27 cellular contexts compared by ENCODE assay signal in genomic region chr21:46158666-46159300, GRCh38. TPM values are rescaled to one million over a fixed set of nuclear protein-coding genes. Genes with fewer than 3 reads are reported as not detected.
DNase-seq lines count a peak whose midpoint lies in the region; ATAC-seq and TF ChIP-seq lines count a peak whose summit lies in the region.
"Had no signal": no experiment of that assay in that cellular context is flagged by ENCODE, and none has a peak within 500 bp of the region (broad histone marks: within the 10 kb centered on the region; RNA-seq: fewer than 3 reads in every experiment).

No MANE protein-coding gene starts in this region.

- intact Hi-C loops in heart left ventricle (cut with DNase I) = loop anchor here in 3 of 10 donors (5.0 to 10.0 kb wide), 3 partner anchors 64 to 86 kb away; partner anchors contain the start of gene LSS (in 1 of the 3)
- intact Hi-C loops in heart right ventricle (cut with DNase I) = loop anchor here in 2 of 10 donors (10.0 kb wide), 1 partner anchor 56 kb away; no protein-coding TSS in a partner anchor
- intact Hi-C loops in upper lobe of right lung (cut with DNase I) = no loop called here

- no peak overlapping the region for H3K4me2 ChIP-seq in neural progenitor cell
- no peak overlapping the region for H3K4me2 ChIP-seq in MM.1S (ENCODE audit: low read depth, low read length)
- H3K4me2 ChIP-seq: smooth muscle cell had no signal

- H3K27me3 ChIP-seq in heart left ventricle (peaks cover 0 to 9% (median 0%) of the 10 kb centered on the region in 9 donors), heart right ventricle (no peaks in the 10 kb centered on the region), RWPE2 (ENCODE audit: insufficient read depth, poor library complexity, severe bottlenecking) (no peaks in the 10 kb centered on the region), neural progenitor cell (no peaks in the 10 kb centered on the region), upper lobe of right lung (no peaks in the 10 kb centered on the region), MM.1S (replicated peaks; ENCODE audit: insufficient read depth, low read length) (no peaks in the 10 kb centered on the region)
- H3K27me3 ChIP-seq: ascending aorta, cardiac muscle cell, pancreas had no signal

- H3K27ac ChIP-seq in heart left ventricle = no peak overlapping the region
- H3K27ac ChIP-seq in heart right ventricle = no peak overlapping the region
- H3K27ac ChIP-seq in RWPE2 (ENCODE audit: poor library complexity, severe bottlenecking) = no peak overlapping the region
- no peak overlapping the region for H3K27ac ChIP-seq in neural progenitor cell
- no peak overlapping the region for H3K27ac ChIP-seq in upper lobe of right lung
- no peak overlapping the region for H3K27ac ChIP-seq in MM.1S (ENCODE audit: low read length)
- H3K27ac ChIP-seq: ascending aorta, cardiac muscle cell, lower lobe of right lung, pancreas had no signal

- peaks cover 0 to 3% (median under 1%) of the 10 kb centered on the region in 12 donors for H3K4me1 ChIP-seq in heart left ventricle
- H3K4me1 ChIP-seq in heart right ventricle = peaks cover 0 to 1% (median 0%) of the 10 kb centered on the region in 9 donors
- H3K4me1 ChIP-seq in RWPE2 (ENCODE audit: insufficient read depth, poor library complexity, severe bottlenecking) = no peaks in the 10 kb centered on the region
- H3K4me1 ChIP-seq in neural progenitor cell = peaks cover under 1% of the 10 kb centered on the region
- peaks cover under 1% of the 10 kb centered on the region for H3K4me1 ChIP-seq in upper lobe of right lung
- H3K4me1 ChIP-seq in MM.1S (ENCODE audit: low read length) = no peaks in the 10 kb centered on the region
- H3K4me1 ChIP-seq: ascending aorta, lower lobe of right lung, pancreas had no signal

- H3K4me1 Mint-ChIP-seq in neural progenitor cell = peaks cover 9% of the 10 kb centered on the region
- H3K4me1 Mint-ChIP-seq: CD8-positive, alpha-beta memory T cell had no signal

- no peak overlapping the region for H3K9ac ChIP-seq in neural progenitor cell
- H3K9ac ChIP-seq in MM.1S (ENCODE audit: low read length) = no peak overlapping the region

- no peaks in the 10 kb centered on the region for H3K79me2 ChIP-seq in neural progenitor cell (ENCODE audit: low read depth)
- no peaks in the 10 kb centered on the region for H3K79me2 ChIP-seq in MM.1S (ENCODE audit: low read length)

- ATAC-seq in heart left ventricle (no peak), heart right ventricle (no peak), RWPE2 (ENCODE audit: low read depth) (no peak), upper lobe of right lung (no peak)
- ATAC-seq: activated CD8-positive, alpha-beta T cell treated with anti-CD3 and anti-CD28 coated beads for 36 hours; effector memory CD8-positive, alpha-beta T cell; lower lobe of right lung; naive thymus-derived CD4-positive, alpha-beta T cell; pancreas; T-helper 17 cell had no signal

- H3K4me3 Mint-ChIP-seq in neural progenitor cell = no peak overlapping the region
- H3K4me3 Mint-ChIP-seq: activated CD8-positive, alpha-beta T cell treated with anti-CD3 and anti-CD28 coated beads for 36 hours; CD8-positive, alpha-beta memory T cell; effector memory CD8-positive, alpha-beta T cell; stimulated activated naive CD8-positive, alpha-beta T cell treated with anti-CD3 and anti-CD28 coated beads, Interleukin-15, Interleukin-2, amounts not matched to agents 100 ng/mL and 50 ng/mL, for 24 hours; T-helper 17 cell had no signal

- H3F3A ChIP-seq in neural progenitor cell (ENCODE audit: low read depth) (peaks cover 3% of the 10 kb centered on the region), MM.1S (ENCODE audit: insufficient read depth, low read length) (no peaks in the 10 kb centered on the region; the same call in 1 of the 2 replicates)

- H3K27ac Mint-ChIP-seq in neural progenitor cell = peak overlapping the region; percentile 74
- H3K27ac Mint-ChIP-seq: activated CD8-positive, alpha-beta T cell treated with anti-CD3 and anti-CD28 coated beads for 36 hours; stimulated activated naive CD8-positive, alpha-beta T cell treated with anti-CD3 and anti-CD28 coated beads, Interleukin-15, Interleukin-2, amounts not matched to agents 100 ng/mL and 50 ng/mL, for 24 hours; T-helper 17 cell had no signal

- no peaks in the 10 kb centered on the region for H3K9me2 ChIP-seq in MM.1S (replicated peaks; ENCODE audit: insufficient read depth, low read length)

- H3K36me3 ChIP-seq in heart left ventricle = peaks cover 0 to 9% (median 0%) of the 10 kb centered on the region in 9 donors
- peaks cover 0 to 6% (median 0%) of the 10 kb centered on the region in 9 donors for H3K36me3 ChIP-seq in heart right ventricle
- H3K36me3 ChIP-seq in RWPE2 (ENCODE audit: low read depth) = 0 out of 2 replicates have a peak, but pooled peaks cover 2% of the 10 kb centered on the region
- no peaks in the 10 kb centered on the region for H3K36me3 ChIP-seq in neural progenitor cell
- no peaks in the 10 kb centered on the region for H3K36me3 ChIP-seq in upper lobe of right lung
- H3K36me3 ChIP-seq in MM.1S (replicated peaks; ENCODE audit: insufficient read depth, low read length) = no peaks in the 10 kb centered on the region
- H3K36me3 ChIP-seq: cardiac muscle cell, lower lobe of right lung, pancreas had no signal

- H3K4me3 ChIP-seq in heart left ventricle = no peak overlapping the region
- no peak overlapping the region for H3K4me3 ChIP-seq in heart right ventricle
- H3K4me3 ChIP-seq in RWPE2 (ENCODE audit: severe bottlenecking) = no peak overlapping the region
- H3K4me3 ChIP-seq in neural progenitor cell = no peak overlapping the region
- H3K4me3 ChIP-seq in upper lobe of right lung = no peak overlapping the region
- H3K4me3 ChIP-seq in MM.1S (ENCODE audit: low read length) = no peak overlapping the region
- H3K4me3 ChIP-seq: ascending aorta, cardiac muscle cell, lower lobe of right lung, pancreas, smooth muscle cell had no signal

- WGBS in heart left ventricle, 4 donors = 90 to 95% (median 93%) methylated on average over 9 to 10 of the region's 10 CpGs
- 91 to 93% methylated on average over 10 of the region's 10 CpGs for WGBS in heart right ventricle, 2 donors

- DNase-seq in heart left ventricle = peak in 3 of 5 donors; percentile 3 to 41 (median 7)
- DNase-seq in heart right ventricle = no peak
- DNase-seq in RWPE2 (ENCODE audit: low spot score) = peak; percentile 60
- no peak for DNase-seq in neural progenitor cell (ENCODE audit: low spot score)
- DNase-seq in upper lobe of right lung = peak; percentile 52
- DNase-seq in MM.1S = no peak
- no peak for DNase-seq in KG1 (lab: John Stamatoyannopoulos, UW)
- DNase-seq: activated CD8-positive, alpha-beta T cell treated with anti-CD3 and anti-CD28 coated beads for 36 hours; CD8-positive, alpha-beta memory T cell; cortex of kidney; DMS153; effector memory CD8-positive, alpha-beta T cell; erythroblast; Karpas-422; lower lobe of right lung; naive thymus-derived CD4-positive, alpha-beta T cell; NCI-H1417 treated with DMSO at 0.1 percent for 48 hours; NCI-H2029 treated with DMSO at 0.1 percent for 48 hours; NCI-H524 treated with DMSO at 0.1 percent for 48 hours; OCI-M1; retina; T-helper 17 cell had no signal

- H3K9me3 Mint-ChIP-seq in neural progenitor cell = peaks cover 7% of the 10 kb centered on the region
- H3K9me3 Mint-ChIP-seq: activated CD8-positive, alpha-beta T cell treated with anti-CD3 and anti-CD28 coated beads for 36 hours; CD8-positive, alpha-beta memory T cell; effector memory CD8-positive, alpha-beta T cell; naive thymus-derived CD4-positive, alpha-beta T cell; stimulated activated naive CD8-positive, alpha-beta T cell treated with anti-CD3 and anti-CD28 coated beads, Interleukin-15, Interleukin-2, amounts not matched to agents 100 ng/mL and 50 ng/mL, for 24 hours had no signal

- H3K27me3 Mint-ChIP-seq in neural progenitor cell (ENCODE audit: insufficient read depth, low read depth) = peaks cover 6% of the 10 kb centered on the region
- H3K27me3 Mint-ChIP-seq: activated CD8-positive, alpha-beta T cell treated with anti-CD3 and anti-CD28 coated beads for 36 hours had no signal

- H3K36me3 Mint-ChIP-seq in neural progenitor cell = peaks cover 8% of the 10 kb centered on the region
- H3K36me3 Mint-ChIP-seq: CD8-positive, alpha-beta memory T cell had no signal

- no peak for TF ChIP-seq POLR2A in heart left ventricle (IDR thresholded peaks at IDR 0.05)

- TF ChIP-seq CTCF in heart left ventricle (IDR thresholded peaks at IDR 0.05) (no peak), heart right ventricle (IDR thresholded peaks at IDR 0.05) (no peak), RWPE2 (IDR thresholded peaks at IDR 0.05; ENCODE audit: poor library complexity, severe bottlenecking) (no peak), neural progenitor cell (IDR thresholded peaks at IDR 0.05) (no peak), upper lobe of right lung (IDR thresholded peaks at IDR 0.05) (no peak), MM.1S (IDR thresholded peaks at IDR 0.05; ENCODE audit: low read length) (no peak)

- no peaks in the 10 kb centered on the region for H4K20me1 ChIP-seq in neural progenitor cell (ENCODE audit: low read depth)
- no peaks in the 10 kb centered on the region for H4K20me1 ChIP-seq in MM.1S (ENCODE audit: insufficient read depth, low read length)

- H3K9me3 ChIP-seq in heart left ventricle (no peaks in the 10 kb centered on the region), heart right ventricle (no peaks in the 10 kb centered on the region), RWPE2 (ENCODE audit: severe bottlenecking) (no peaks in the 10 kb centered on the region), neural progenitor cell (ENCODE audit: low read depth) (no peaks in the 10 kb centered on the region), upper lobe of right lung (no peaks in the 10 kb centered on the region), MM.1S (replicated peaks; ENCODE audit: insufficient read depth, low read length) (no peaks in the 10 kb centered on the region)
- H3K9me3 ChIP-seq: ascending aorta, lower lobe of right lung, pancreas had no signal

- H2AFZ ChIP-seq in neural progenitor cell (replicated peaks) (no peak overlapping the region), MM.1S (ENCODE audit: low read length) (no peak overlapping the region)

RNA-seq across cellular contexts. Expression of gene FTCD, which starts 3.4 kb away (rescaled TPM):
- total RNA-seq in heart left ventricle (1 to 10 TPM in 5 of 9 donors, under 1 TPM in 3, not detected in 1; 0.31 to 3.1 (median 1.2) TPM), heart right ventricle (1 to 10 TPM in 6 of 10 donors, under 1 TPM in 4; 0.38 to 4.4 (median 1.1) TPM), neural progenitor cell (ENCODE audit: low replicate concordance) (0.96 TPM in 1 of 2 replicates, not detected in the other), upper lobe of right lung (0.46 TPM)
- polyA plus RNA-seq in heart left ventricle (1 to 10 TPM in 1 of 2 donors, under 1 TPM in 1; 0.17 to 1.8 TPM), heart right ventricle (1 to 10 TPM in 1 of 2 donors, under 1 TPM in 1; 0.14 to 4.0 TPM)
- total RNA-seq: CD8-positive, alpha-beta memory T cell had no signal
- polyA plus RNA-seq: CD8-positive, alpha-beta memory T cell; naive thymus-derived CD4-positive, alpha-beta T cell had no signal

RNA-seq across cellular contexts. Expression of gene SPATC1L, which starts 25.5 kb away (rescaled TPM):
- total RNA-seq in heart left ventricle (10 to 100 TPM in 4 of 9 donors, 1 to 10 TPM in 5; 4.9 to 16.8 (median 8.4) TPM), heart right ventricle (1 to 10 TPM; 4.7 to 9.8 (median 8.2) TPM), neural progenitor cell (ENCODE audit: low replicate concordance) (5.1 and 20.2 TPM in 2 replicates), upper lobe of right lung (4.7 TPM)
- polyA plus RNA-seq in heart left ventricle (10 to 100 TPM; 11.0 to 12.9 TPM), heart right ventricle (10 to 100 TPM; 12.7 to 14.6 TPM)

Comparison
In these comparisons a context has a peak if more than half of its experiments do, and no peak if none do; other contexts are left out.
1. DNase-seq: peak in heart left ventricle (3 of 5), RWPE2 (single experiment) and upper lobe of right lung (single experiment); none in heart right ventricle (0 of 2), neural progenitor cell (single experiment), MM.1S (single experiment) and KG1 (single experiment).